ENCODE assay signal across 9 cellular contexts in genomic region chr7:135168489-135169140, GRCh38. TPM values are rescaled to one million over a fixed set of nuclear protein-coding genes. Genes with fewer than 3 reads are reported as not detected.
DNase-seq lines count a peak whose midpoint lies in the region; ATAC-seq and TF ChIP-seq lines count a peak whose summit lies in the region.
"Had no signal": no experiment of that assay in that cellular context is flagged by ENCODE, and none has a peak within 500 bp of the region (broad histone marks: within the 10 kb centered on the region; RNA-seq: fewer than 3 reads in every experiment).

No MANE protein-coding gene starts in this region.

- no TSS peak for BruUV-seq in Caco-2 (replicated peaks; lab: Mats Ljungman, UMichigan)

- H3K9me3 ChIP-seq in Caco-2 = no peaks in the 10 kb centered on the region
- H3K9me3 ChIP-seq in effector memory CD4-positive, alpha-beta T cell (ENCODE audit: control insufficient read depth, low read length) = no peaks in the 10 kb centered on the region

- no peak for DNase-seq in Caco-2
- no peak for DNase-seq in NB4 (ENCODE audit: low read depth)
- DNase-seq in effector memory CD4-positive, alpha-beta T cell = no peak
- no peak for DNase-seq in GOT3 (lab: John Stamatoyannopoulos, UW)
- DNase-seq in NCI-H748 (lab: John Stamatoyannopoulos, UW; ENCODE audit: unreplicated experiment) = no peak
- no peak for DNase-seq in LoVo (ENCODE audit: low spot score)

- CTCF ChIA-PET in Caco-2 (lab: Charles Lee) = no interaction called here

- no peaks in the 10 kb centered on the region for H3K27me3 Mint-ChIP-seq in Caco-2 (ENCODE audit: insufficient read depth, unreplicated experiment)

- peaks cover 5% of the 10 kb centered on the region for H3K36me3 ChIP-seq in Caco-2 (ENCODE audit: control insufficient read depth, insufficient read depth, low read length)
- H3K36me3 ChIP-seq in effector memory CD4-positive, alpha-beta T cell (ENCODE audit: control insufficient read depth, insufficient read depth, low read length) = peaks cover 26% of the 10 kb centered on the region
- peaks cover 22% of the 10 kb centered on the region for H3K36me3 ChIP-seq in rectal smooth muscle tissue (ENCODE audit: control insufficient read depth, insufficient read depth, low read length)

- H3K27ac Mint-ChIP-seq in Caco-2 (ENCODE audit: unreplicated experiment) = peak overlapping the region; percentile 94

- intact Hi-C loops in Caco-2 (cut with micrococcal nuclease; ENCODE audit: unreplicated experiment) = no loop called here

- peaks cover 76% of the 10 kb centered on the region for H3K36me3 Mint-ChIP-seq in Caco-2 (ENCODE audit: insufficient read depth, unreplicated experiment)

- TF ChIP-seq POLR2A in NB4 (IDR thresholded peaks at IDR 0.05; ENCODE audit: extremely low read depth, insufficient read length) = no peak

- H3K4me1 ChIP-seq in Caco-2 = peaks cover 12% of the 10 kb centered on the region; the same call in 1 of the 2 replicates
- peaks cover 16% of the 10 kb centered on the region for H3K4me1 ChIP-seq in effector memory CD4-positive, alpha-beta T cell (ENCODE audit: control insufficient read depth, insufficient read depth, low read length, poor library complexity, severe bottlenecking)
- peaks cover 6% of the 10 kb centered on the region for H3K4me1 ChIP-seq in rectal smooth muscle tissue (ENCODE audit: control insufficient read depth, insufficient read depth, low read length)

- H3K4me3 ChIP-seq in Caco-2 (ENCODE audit: low read depth, low read length) = no peak overlapping the region
- peak overlapping the region; percentile 86 for H3K4me3 ChIP-seq in NB4 (ENCODE audit: low read depth, low read length)
- no peak overlapping the region for H3K4me3 ChIP-seq in effector memory CD4-positive, alpha-beta T cell (ENCODE audit: insufficient read depth, low read depth, low read length, poor library complexity, severe bottlenecking)
- H3K4me3 ChIP-seq in rectal smooth muscle tissue (ENCODE audit: low read length) = peak overlapping the region; percentile 66

- TF ChIP-seq CTCF in Caco-2 (IDR thresholded peaks at IDR 0.05; ENCODE audit: insufficient read depth in 1 of 2, low read depth in 1 of 2, low read length in 1 of 2, severe bottlenecking in 1 of 2, unreplicated experiment in 1 of 2) (no peak), NB4 (IDR thresholded peaks at IDR 0.05; ENCODE audit: low read depth, low read length) (no peak)

- H3K9me3 Mint-ChIP-seq in Caco-2 (ENCODE audit: unreplicated experiment) = peaks cover 11% of the 10 kb centered on the region

- H3K4me1 Mint-ChIP-seq in Caco-2 (ENCODE audit: low read depth, unreplicated experiment) = peaks cover 24% of the 10 kb centered on the region

- POLR2A ChIA-PET in Caco-2 (lab: Charles Lee) = no interaction called here

- H3K27ac ChIP-seq in effector memory CD4-positive, alpha-beta T cell (ENCODE audit: insufficient read depth, low read length, poor library complexity, severe bottlenecking) = peak overlapping the region; percentile 96
- H3K27ac ChIP-seq in rectal smooth muscle tissue (ENCODE audit: low read depth, low read length) = no peak overlapping the region

- ATAC-seq in HG03135 (IDR thresholded peaks at IDR 0.05; ENCODE audit: unreplicated experiment) = no peak

- no peaks in the 10 kb centered on the region for H3K27me3 ChIP-seq in Caco-2 (replicated peaks; ENCODE audit: control insufficient read depth, insufficient read depth, low read length)
- H3K27me3 ChIP-seq in effector memory CD4-positive, alpha-beta T cell (replicated peaks; ENCODE audit: control insufficient read depth, insufficient read depth, low read length, poor library complexity, severe bottlenecking) = no peaks in the 10 kb centered on the region
- H3K27me3 ChIP-seq in rectal smooth muscle tissue (ENCODE audit: control insufficient read depth, insufficient read depth, low read length) = no peaks in the 10 kb centered on the region

- H3K9ac ChIP-seq in rectal smooth muscle tissue (ENCODE audit: low read length) = no peak overlapping the region
- H3K9ac ChIP-seq: parathyroid adenoma had no signal

- peak overlapping the region; percentile 85 for H3K4me3 Mint-ChIP-seq in Caco-2 (ENCODE audit: unreplicated experiment)

RNA-seq across cellular contexts. Expression of gene CYREN, which starts 1.9 kb away (rescaled TPM):
- total RNA-seq in Caco-2 (2022) = 60.9 and 62.6 TPM in 2 replicates

RNA-seq across cellular contexts. Expression of gene TMEM140, which starts 20.7 kb away (rescaled TPM):
- total RNA-seq in Caco-2 (2022) = 3.8 and 6.1 TPM in 2 replicates

RNA-seq across cellular contexts. Expression of gene WDR91, which starts 42.7 kb away (rescaled TPM):
- total RNA-seq in Caco-2 (2022) = 11.5 and 12.6 TPM in 2 replicates

Comparison
In these comparisons a context has a peak if more than half of its experiments do, and no peak if none do; other contexts are left out.
1. H3K4me3 ChIP-seq: peak in NB4 (single experiment) and rectal smooth muscle tissue (single experiment); none in Caco-2 (single experiment) and effector memory CD4-positive, alpha-beta T cell (single experiment).